Comparison of ENCODE assay signal across 8 cellular contexts in the genomic region with DNA sequence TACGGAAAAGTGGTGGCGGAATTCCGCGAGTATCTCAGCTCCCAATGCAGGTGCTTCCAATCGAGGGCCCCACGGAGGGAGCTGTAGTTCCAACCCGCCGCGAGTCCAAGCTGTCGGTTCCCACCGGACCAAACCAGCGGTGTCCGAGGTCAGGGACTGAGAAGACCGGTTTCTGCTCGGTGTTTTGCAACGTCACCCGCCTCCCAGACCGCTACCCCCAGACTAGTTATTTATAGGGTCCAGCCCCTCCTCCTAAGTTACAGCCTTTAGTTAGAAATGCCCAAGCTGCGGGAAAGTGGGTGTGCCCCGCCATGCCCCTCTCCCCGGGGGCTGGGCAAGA. TPM values are rescaled to one million over a fixed set of nuclear protein-coding genes. Genes with fewer than 3 reads are reported as not detected.
DNase-seq lines count a peak whose midpoint lies in the region; ATAC-seq and TF ChIP-seq lines count a peak whose summit lies in the region.

No MANE protein-coding gene starts in this region.

- DNase-seq in GM12864 (ENCODE audit: low read depth) = no peak
- peak; percentile 30 for DNase-seq in RWPE1 (ENCODE audit: low spot score)
- DNase-seq in fibroblast of peridontal ligament (ENCODE audit: extremely low read depth) = peak; percentile 4
- DNase-seq in ovary = peak in 4 of 5 donors; percentile 23 to 56 (median 46)
- no peak for DNase-seq in NCI-H1417 treated with DMSO at 0.1 percent for 48 hours (lab: John Stamatoyannopoulos, UW)
- no peak for DNase-seq in globus pallidus (ENCODE audit: low spot score)

- H3K27me3 ChIP-seq in ovary = no peaks in the 10 kb centered on the region

- ATAC-seq in HG03378 (IDR thresholded peaks at IDR 0.05; ENCODE audit: unreplicated experiment) (no peak), GM21515 (IDR thresholded peaks at IDR 0.05; ENCODE audit: unreplicated experiment) (no peak)

- WGBS in ovary, 3 donors = 3 to 7% (median 5%) methylated on average over 21 of the region's 21 CpGs

- TF ChIP-seq CTCF in GM12864 (IDR thresholded peaks at IDR 0.05; ENCODE audit: low read depth, low read length, missing control alignments) = no peak
- TF ChIP-seq CTCF in RWPE1 (conservative IDR thresholded peaks at IDR 0.05; ENCODE audit: low read depth) = no peak
- no peak for TF ChIP-seq CTCF in ovary (IDR thresholded peaks at IDR 0.05)

- intact Hi-C loops in ovary (cut with DNase I) = loop anchor here in 1 of 4 donors (5.0 kb wide), 1 partner anchor 45 kb away; no protein-coding TSS in a partner anchor

- no peak for TF ChIP-seq EP300 in ovary (IDR thresholded peaks at IDR 0.05)

- CTCF ChIA-PET in RWPE1 (lab: Yijun Ruan, JAX) = interaction anchor here (0.7 to 6.2 kb wide), 3 partner anchors 45 to 703 kb away, joined by 4 to 54 read pairs (median 4); no protein-coding TSS in a partner anchor

- peak overlapping the region; percentile 58 for H3K4me3 ChIP-seq in GM12864 (ENCODE audit: low read depth, low read length)
- peak overlapping the region; percentile 73 for H3K4me3 ChIP-seq in ovary

- H3K36me3 ChIP-seq in ovary = no peaks in the 10 kb centered on the region

- POLR2A ChIA-PET in RWPE1 (lab: Yijun Ruan, JAX; ENCODE audit: low non-redundant PET) = interaction anchor here (1.9 kb wide), 1 partner anchor 47 kb away, joined by 4 read pairs; no protein-coding TSS in a partner anchor

- H3K9me3 ChIP-seq in ovary = no peaks in the 10 kb centered on the region

- H3K27ac ChIP-seq in RWPE1 = peak overlapping the region; percentile 77
- H3K27ac ChIP-seq in ovary = no peak overlapping the region

- no peak for TF ChIP-seq POLR2A in ovary (IDR thresholded peaks at IDR 0.05)

- H3K4me1 ChIP-seq in ovary (ENCODE audit: insufficient read depth) = peaks cover 14% of the 10 kb centered on the region

RNA-seq across cellular contexts. Expression of gene MYORG, which starts 0.7 kb away (rescaled TPM):
- 1 to 10 TPM in 5 of 7 donors, under 1 TPM in 2; 0.60 to 2.3 (median 1.2) TPM for total RNA-seq in ovary
- polyA plus RNA-seq in ovary = 1 to 10 TPM in 1 of 2 donors, under 1 TPM in 1; 0.77 to 7.8 TPM

RNA-seq across cellular contexts. Expression of gene NUDT2, which starts 48.0 kb away (rescaled TPM):
- total RNA-seq in ovary = 10 to 100 TPM; 14.8 to 41.4 (median 24.8) TPM
- 10 to 100 TPM; 59.3 to 61.4 TPM for polyA plus RNA-seq in ovary

RNA-seq across cellular contexts. Expression of gene KIF24, which starts 48.3 kb away (rescaled TPM):
- 1 to 10 TPM in 3 of 7 donors, under 1 TPM in 4; 0.53 to 3.2 (median 1.00) TPM for total RNA-seq in ovary
- 1 to 10 TPM in 1 of 2 donors, under 1 TPM in 1; 0.47 to 1.1 TPM for polyA plus RNA-seq in ovary

Comparison
In these comparisons a context has a peak if more than half of its experiments do, and no peak if none do; other contexts are left out.
1. DNase-seq: peak in RWPE1 (single experiment), fibroblast of peridontal ligament (single experiment) and ovary (4 of 5); none in GM12864 (single experiment), NCI-H1417 treated with DMSO at 0.1 percent for 48 hours (single experiment) and globus pallidus (single experiment).